Comparison of ENCODE assay signal across 23 cellular contexts in genomic region chr13:114164681-114165429, GRCh38. TPM values are rescaled to one million over a fixed set of nuclear protein-coding genes. Genes with fewer than 3 reads are reported as not detected.
A peak's percentile ranks its signal among the peaks of the same experiment; 100 is the strongest.
DNase-seq lines count a peak whose midpoint lies in the region; ATAC-seq and TF ChIP-seq lines count a peak whose summit lies in the region.
"Had no signal": no experiment of that assay in that cellular context is flagged by ENCODE, and none has a peak within 500 bp of the region (broad histone marks: within the 10 kb centered on the region; RNA-seq: fewer than 3 reads in every experiment).

No MANE protein-coding gene starts in this region.

- H3K9me3 ChIP-seq in BLaER1 treated with 17β-estradiol and CSF1 and Interleukin-3, amounts not matched to agents 10 nM and 100 nM (replicated peaks in 1 of 11): 0 out of 22 replicates have a peak, but pooled peaks cover 0 to 6% (median 0%) of the 10 kb centered on the region in 11 experiments
- no peaks in the 10 kb centered on the region for H3K9me3 ChIP-seq in neural progenitor cell (ENCODE audit: low read depth)
- H3K9me3 ChIP-seq: SJCRH30 had no signal

- H3F3A ChIP-seq in neural progenitor cell (ENCODE audit: low read depth): no peaks in the 10 kb centered on the region

- no peak overlapping the region for H3K9ac ChIP-seq in BLaER1 treated with 17β-estradiol and CSF1 and Interleukin-3, amounts not matched to agents 10 nM and 100 nM
- no peak overlapping the region for H3K9ac ChIP-seq in neural progenitor cell

- H3K27ac Mint-ChIP-seq in chondrocyte (ENCODE audit: unreplicated experiment) (no peak overlapping the region), neural progenitor cell (peak overlapping the region; percentile 50)
- H3K27ac Mint-ChIP-seq in activated naive CD4-positive, alpha-beta T cell treated with anti-CD3 and anti-CD28 coated beads for 36 hours: no peak overlapping the region
- H3K27ac Mint-ChIP-seq: GM23338 had no signal

- H3K4me3 Mint-ChIP-seq in chondrocyte (ENCODE audit: unreplicated experiment) (no peak overlapping the region), neural progenitor cell (no peak overlapping the region)
- H3K4me3 Mint-ChIP-seq in activated naive CD4-positive, alpha-beta T cell treated with anti-CD3 and anti-CD28 coated beads for 36 hours: no peak overlapping the region
- H3K4me3 Mint-ChIP-seq: GM23338 had no signal

- H3K27me3 Mint-ChIP-seq in chondrocyte (ENCODE audit: low read depth) (peaks cover 23% of the 10 kb centered on the region), neural progenitor cell (ENCODE audit: insufficient read depth, low read depth) (peaks cover 11% of the 10 kb centered on the region)
- no peaks in the 10 kb centered on the region for H3K27me3 Mint-ChIP-seq in activated naive CD4-positive, alpha-beta T cell treated with anti-CD3 and anti-CD28 coated beads for 36 hours (ENCODE audit: low read depth)

- no peaks in the 10 kb centered on the region for H3K79me2 ChIP-seq in neural progenitor cell (ENCODE audit: low read depth)

- no peaks in the 10 kb centered on the region for H3K27me3 ChIP-seq in BLaER1 treated with 17β-estradiol and CSF1 and Interleukin-3, amounts not matched to agents 10 nM and 100 nM
- H3K27me3 ChIP-seq in neural progenitor cell: no peaks in the 10 kb centered on the region
- H3K27me3 ChIP-seq: SJCRH30 had no signal

- intact Hi-C loops in activated naive CD4-positive, alpha-beta T cell treated with anti-CD3 and anti-CD28 coated beads for 36 hours (cut with micrococcal nuclease): no loop called here

- in situ Hi-C loops in GM13976 (cut with MboI; ENCODE audit: low sequenced_read_pairs, unreplicated experiment): no loop called here

- H3K4me1 ChIP-seq in BLaER1 treated with 17β-estradiol and CSF1 and Interleukin-3, amounts not matched to agents 10 nM and 100 nM: peaks cover 66 to 83% (median 78%) of the 10 kb centered on the region in 10 experiments
- no peaks in the 10 kb centered on the region for H3K4me1 ChIP-seq in neural progenitor cell
- H3K4me1 ChIP-seq: SJCRH30 had no signal

- peak overlapping the region in 10 of 11 experiments; percentile 59 to 88 (median 76); a peak in 14 of 22 replicates for H3K4me2 ChIP-seq in BLaER1 treated with 17β-estradiol and CSF1 and Interleukin-3, amounts not matched to agents 10 nM and 100 nM
- no peak overlapping the region for H3K4me2 ChIP-seq in neural progenitor cell
- H3K4me2 ChIP-seq: GM23338 had no signal

- H3K36me3 Mint-ChIP-seq in chondrocyte (ENCODE audit: low read depth) (no peaks in the 10 kb centered on the region), neural progenitor cell (no peaks in the 10 kb centered on the region)
- no peaks in the 10 kb centered on the region for H3K36me3 Mint-ChIP-seq in activated naive CD4-positive, alpha-beta T cell treated with anti-CD3 and anti-CD28 coated beads for 36 hours (ENCODE audit: low read depth)

- no peak overlapping the region for H3K27ac ChIP-seq in BLaER1 treated with 17β-estradiol and CSF1 and Interleukin-3, amounts not matched to agents 10 nM and 100 nM
- H3K27ac ChIP-seq in neural progenitor cell: no peak overlapping the region
- H3K27ac ChIP-seq: RWPE1, SJCRH30 had no signal

- H3K4me3 ChIP-seq in BLaER1 treated with 17β-estradiol and CSF1 and Interleukin-3, amounts not matched to agents 10 nM and 100 nM: no peak overlapping the region
- no peak overlapping the region for H3K4me3 ChIP-seq in neural progenitor cell
- H3K4me3 ChIP-seq: GM23338, K562, SJCRH30 had no signal

- TF ChIP-seq CTCF in GM13976 (IDR thresholded peaks at IDR 0.05; ENCODE audit: borderline replicate concordance, control extremely low read depth, extremely low read depth, insufficient read depth, missing control alignments): no peak
- no peak for TF ChIP-seq CTCF in chondrocyte (IDR thresholded peaks at IDR 0.05)
- no peak for TF ChIP-seq CTCF in neural progenitor cell (IDR thresholded peaks at IDR 0.05)

- H3K4me1 Mint-ChIP-seq in chondrocyte (ENCODE audit: low read depth): peaks cover 4% of the 10 kb centered on the region
- H3K4me1 Mint-ChIP-seq in neural progenitor cell: peaks cover 40% of the 10 kb centered on the region
- peaks cover 67% of the 10 kb centered on the region for H3K4me1 Mint-ChIP-seq in activated naive CD4-positive, alpha-beta T cell treated with anti-CD3 and anti-CD28 coated beads for 36 hours (ENCODE audit: low read depth)
- H3K4me1 Mint-ChIP-seq: GM23338 had no signal

- ATAC-seq in HG02852 (IDR thresholded peaks at IDR 0.05; ENCODE audit: unreplicated experiment): no peak
- ATAC-seq: GM23338, HCT116, K562, PC-3 had no signal

- CTCF ChIA-PET in activated naive CD4-positive, alpha-beta T cell treated with anti-CD3 and anti-CD28 coated beads for 36 hours (lab: Charles Lee): interaction anchor here (1.1 kb wide), 1 partner anchor 34 kb away, joined by 3 read pairs; no protein-coding TSS in a partner anchor

- DNase-seq in GM13976 (ENCODE audit: low spot score) (peak; percentile 15), chondrocyte (ENCODE audit: low spot score) (peak; percentile 78), neural progenitor cell (ENCODE audit: low spot score) (no peak), NCI-H510A treated with DMSO at 0.1 percent for 48 hours (lab: John Stamatoyannopoulos, UW) (no peak), NOMO-1 treated with dmso at 0.1 percent for 144 hours (lab: John Stamatoyannopoulos, UW; ENCODE audit: unreplicated experiment) (no peak)
- DNase-seq in activated naive CD4-positive, alpha-beta T cell treated with anti-CD3 and anti-CD28 coated beads for 36 hours: no peak
- DNase-seq: COR-L47, DMS 273 treated with DMSO at 0.1 percent for 48 hours, GDM1, NCI-H1105, NCI-H2081 treated with DMSO at 0.1 percent for 48 hours, NCI-H446 treated with DMSO at 0.1 percent for 48 hours, NCI-H748 treated with DMSO at 0.1 percent for 48 hours, PC-3, SJCRH30 had no signal

- H3K9me3 Mint-ChIP-seq in chondrocyte (ENCODE audit: low read depth): no peaks in the 10 kb centered on the region
- H3K9me3 Mint-ChIP-seq in neural progenitor cell: peaks cover 3% of the 10 kb centered on the region
- no peaks in the 10 kb centered on the region for H3K9me3 Mint-ChIP-seq in activated naive CD4-positive, alpha-beta T cell treated with anti-CD3 and anti-CD28 coated beads for 36 hours
- H3K9me3 Mint-ChIP-seq: CD14-positive monocyte, GM23338 had no signal

- H2AFZ ChIP-seq in neural progenitor cell (replicated peaks): no peak overlapping the region
- H2AFZ ChIP-seq: GM23338 had no signal

- H4K20me1 ChIP-seq in BLaER1 treated with 17β-estradiol and CSF1 and Interleukin-3, amounts not matched to agents 10 nM and 100 nM: no peaks in the 10 kb centered on the region
- H4K20me1 ChIP-seq in neural progenitor cell (ENCODE audit: low read depth): no peaks in the 10 kb centered on the region

- no peaks in the 10 kb centered on the region for H3K36me3 ChIP-seq in BLaER1 treated with 17β-estradiol and CSF1 and Interleukin-3, amounts not matched to agents 10 nM and 100 nM
- no peaks in the 10 kb centered on the region for H3K36me3 ChIP-seq in neural progenitor cell
- H3K36me3 ChIP-seq: SJCRH30 had no signal

RNA-seq across cellular contexts. Expression of gene CFAP97D2, which starts 14.2 kb away (rescaled TPM):
- total RNA-seq in chondrocyte: not detected in 3 replicates
- not detected in 2 replicates for total RNA-seq in neural progenitor cell (ENCODE audit: low replicate concordance)
- total RNA-seq in activated naive CD4-positive, alpha-beta T cell treated with anti-CD3 and anti-CD28 coated beads for 36 hours: under 1 TPM in 1 of 2 experiments, not detected in 1; 0.17 TPM
- total RNA-seq: Daoy, GM23338, K562, PC-3 had no signal

RNA-seq across cellular contexts. Expression of gene RASA3, which starts 32.4 kb away (rescaled TPM):
- total RNA-seq in chondrocyte (29.9 to 40.0 TPM (median 31.2 TPM) in 3 replicates), neural progenitor cell (ENCODE audit: low replicate concordance) (2.9 and 6.0 TPM in 2 replicates)
- 10 to 100 TPM; 48.3 to 48.8 TPM for total RNA-seq in activated naive CD4-positive, alpha-beta T cell treated with anti-CD3 and anti-CD28 coated beads for 36 hours

Comparison
In these comparisons a context has a peak if more than half of its experiments do, and no peak if none do; other contexts are left out.
1. DNase-seq: peak in GM13976 (single experiment) and chondrocyte (single experiment); none in neural progenitor cell (single experiment), NCI-H510A treated with DMSO at 0.1 percent for 48 hours (single experiment), activated naive CD4-positive, alpha-beta T cell treated with anti-CD3 and anti-CD28 coated beads for 36 hours (single experiment) and NOMO-1 treated with dmso at 0.1 percent for 144 hours (single experiment).